In genomic region chr2:127526940-127527804, GRCh38 we compare ENCODE assay signal across 8 cellular contexts. TPM values are rescaled to one million over a fixed set of nuclear protein-coding genes. Genes with fewer than 3 reads are reported as not detected.
DNase-seq lines count a peak whose midpoint lies in the region; ATAC-seq, FAIRE-seq and TF ChIP-seq lines count a peak whose summit lies in the region.

No MANE protein-coding gene starts in this region.

- peak overlapping the region; percentile 97 for H3K4me3 Mint-ChIP-seq in HFFc6
- peak overlapping the region; percentile 96 for H3K4me3 Mint-ChIP-seq in memory B cell

- H3K27me3 Mint-ChIP-seq in HFFc6 (ENCODE audit: insufficient read depth) (no peaks in the 10 kb centered on the region), memory B cell (peaks cover 2% of the 10 kb centered on the region)

- peak; percentile 5 for ATAC-seq in memory B cell (ENCODE audit: low read depth)

- no peak for FAIRE-seq in urothelium cell line (lab: Jason Lieb, UNC)

- H3K4me3 ChIP-seq in cardiac fibroblast (replicated peaks in 1 of 2; ENCODE audit: low read depth in 2 of 2, low read length in 2 of 2): peak overlapping the region; percentile 86 to 93

- H3K9me3 Mint-ChIP-seq in HFFc6 (no peaks in the 10 kb centered on the region), memory B cell (no peaks in the 10 kb centered on the region)

- peaks cover 52% of the 10 kb centered on the region for H3K4me1 Mint-ChIP-seq in HFFc6 (ENCODE audit: low read depth)
- peaks cover 19% of the 10 kb centered on the region for H3K4me1 Mint-ChIP-seq in memory B cell

- H3K27ac Mint-ChIP-seq in HFFc6 (peak overlapping the region; percentile 99), memory B cell (peak overlapping the region; percentile 99)

- no peak for TF ChIP-seq CTCF in HFFc6 (IDR thresholded peaks at IDR 0.05)
- TF ChIP-seq CTCF in cardiac fibroblast (IDR thresholded peaks at IDR 0.05; ENCODE audit: low read depth, low read length): peak; percentile 5

- peak; percentile 58 for DNase-seq in NCI-H748 (lab: John Stamatoyannopoulos, UW; ENCODE audit: unreplicated experiment)
- no peak for DNase-seq in NCI-H748 treated with DMSO at 0.1 percent for 48 hours (lab: John Stamatoyannopoulos, UW)
- DNase-seq in HFFc6: no peak
- peak; percentile 40 for DNase-seq in NCI-H226
- DNase-seq in cardiac fibroblast (ENCODE audit: low read depth in 2 of 2): no peak
- DNase-seq in memory B cell (ENCODE audit: low spot score in 2 of 2): no peak
- peak; percentile 46 for DNase-seq in urothelium cell line (ENCODE audit: low spot score)
- DNase-seq in GOT3 (lab: John Stamatoyannopoulos, UW): no peak

- peaks cover 13% of the 10 kb centered on the region; the same call in 1 of the 2 replicates for H3K36me3 Mint-ChIP-seq in HFFc6 (ENCODE audit: low read depth)
- H3K36me3 Mint-ChIP-seq in memory B cell: peaks cover 4% of the 10 kb centered on the region

RNA-seq across cellular contexts. Expression of gene IWS1, which starts 0.9 kb away (rescaled TPM):
- total RNA-seq in HFFc6 (2021; fragmentation: NEBNext Ultra II Directional; extraction: Animal tissue kit (Norgen Biotek cat#: 25700)): 10 to 100 TPM; 34.7 to 44.6 (median 38.3) TPM

RNA-seq across cellular contexts. Expression of gene MYO7B, which starts 8.3 kb away (rescaled TPM):
- total RNA-seq in HFFc6 (2021; fragmentation: NEBNext Ultra II Directional; extraction: Animal tissue kit (Norgen Biotek cat#: 25700)): 1 to 10 TPM in 2 of 6 experiments, under 1 TPM in 4; 0.74 to 1.3 (median 0.98) TPM

Comparison
In these comparisons a context has a peak if more than half of its experiments do, and no peak if none do; other contexts are left out.
1. DNase-seq: peak in NCI-H748 (single experiment), NCI-H226 (single experiment) and urothelium cell line (single experiment); none in NCI-H748 treated with DMSO at 0.1 percent for 48 hours (single experiment), HFFc6 (single experiment), cardiac fibroblast (0 of 2), memory B cell (0 of 2) and GOT3 (single experiment).